Comparison of ENCODE assay signal across 31 cellular contexts in the genomic region with DNA sequence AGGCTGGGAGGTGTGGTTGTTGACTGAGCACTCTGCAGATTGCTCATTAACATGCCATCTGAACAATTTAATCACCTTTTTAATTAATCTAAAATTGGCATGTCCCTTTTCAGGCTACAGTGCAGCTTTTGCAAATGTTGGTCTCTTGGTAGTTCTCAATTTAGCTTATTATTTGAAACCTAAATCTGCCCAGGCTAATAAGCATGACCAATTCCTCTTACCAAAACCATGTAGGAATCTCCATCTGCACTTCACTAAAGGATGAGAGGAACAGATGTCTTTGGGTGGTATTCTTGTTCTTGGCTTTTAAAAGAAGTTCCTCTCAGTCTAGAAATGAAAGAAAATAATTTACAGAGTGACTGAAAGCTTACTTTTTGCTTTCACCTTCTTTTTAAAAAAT.
DNase-seq lines count a peak whose midpoint lies in the region; TF ChIP-seq lines count a peak whose summit lies in the region.
"Had no signal": no experiment of that assay in that cellular context is flagged by ENCODE, and none has a peak within 500 bp of the region (broad histone marks: within the 10 kb centered on the region; RNA-seq: fewer than 3 reads in every experiment).

No MANE protein-coding gene starts in this region.

- H3K36me3 ChIP-seq in Karpas-422 (ENCODE audit: insufficient read depth, low read length) (no peaks in the 10 kb centered on the region), SJCRH30 (no peaks in the 10 kb centered on the region), OCI-LY7 (ENCODE audit: insufficient read depth, low read length) (no peaks in the 10 kb centered on the region)
- H3K36me3 ChIP-seq: BE2C; BLaER1; BLaER1 treated with 17β-estradiol and CSF1 and Interleukin-3, amounts not matched to agents 10 nM and 100 nM had no signal

- H4K20me1 ChIP-seq in Karpas-422 (ENCODE audit: insufficient read depth, low read depth, low read length) (no peaks in the 10 kb centered on the region), OCI-LY7 (ENCODE audit: insufficient read depth, low read length) (no peaks in the 10 kb centered on the region)
- H4K20me1 ChIP-seq: BLaER1; BLaER1 treated with 17β-estradiol and CSF1 and Interleukin-3, amounts not matched to agents 10 nM and 100 nM had no signal

- H3K27ac ChIP-seq in Karpas-422 (ENCODE audit: low read length) (peak overlapping the region; percentile 40; the same call in 1 of the 2 replicates), SJCRH30 (peak overlapping the region; percentile 73), VCaP (peak overlapping the region; percentile 38), OCI-LY7 (ENCODE audit: low read depth, low read length, poor library complexity, severe bottlenecking) (no peak overlapping the region)
- H3K27ac ChIP-seq: 22Rv1; A549; BLaER1; BLaER1 treated with 17β-estradiol and CSF1 and Interleukin-3, amounts not matched to agents 10 nM and 100 nM; C4-2B had no signal

- no peaks in the 10 kb centered on the region for H3K27me3 ChIP-seq in Karpas-422 (ENCODE audit: low read length)
- no peaks in the 10 kb centered on the region for H3K27me3 ChIP-seq in SJCRH30
- H3K27me3 ChIP-seq: BE2C; BLaER1; BLaER1 treated with 17β-estradiol and CSF1 and Interleukin-3, amounts not matched to agents 10 nM and 100 nM had no signal

- peak overlapping the region; percentile 65 for H3K4me2 ChIP-seq in Karpas-422 (ENCODE audit: low read depth, low read length, poor library complexity, severe bottlenecking)
- no peak overlapping the region for H3K4me2 ChIP-seq in OCI-LY7 (ENCODE audit: low read length)
- H3K4me2 ChIP-seq: A549; BLaER1; BLaER1 treated with 17β-estradiol and CSF1 and Interleukin-3, amounts not matched to agents 10 nM and 100 nM had no signal

- no TSS peak for BruUV-seq in OCI-LY7 (replicated peaks; lab: Mats Ljungman, UMichigan)

- intact Hi-C loops in OCI-LY7 (cut with micrococcal nuclease; ENCODE audit: unreplicated experiment): no loop called here

- H2AFZ ChIP-seq in Karpas-422 (ENCODE audit: low read length): no peak overlapping the region
- no peak overlapping the region for H2AFZ ChIP-seq in OCI-LY7 (ENCODE audit: low read length)

- no peaks in the 10 kb centered on the region for H3K9me2 ChIP-seq in Karpas-422 (replicated peaks; ENCODE audit: insufficient read depth, low read length)
- H3K9me2 ChIP-seq in OCI-LY7 (ENCODE audit: insufficient read depth, low read length): no peaks in the 10 kb centered on the region

- H3K79me2 ChIP-seq in Karpas-422 (ENCODE audit: low read length) (no peaks in the 10 kb centered on the region), OCI-LY7 (ENCODE audit: insufficient read depth, low read depth, low read length) (no peaks in the 10 kb centered on the region)

- H3K9me3 ChIP-seq in Karpas-422 (ENCODE audit: low read length) (no peaks in the 10 kb centered on the region), SJCRH30 (replicated peaks) (no peaks in the 10 kb centered on the region; the same call in 1 of the 2 replicates), OCI-LY7 (ENCODE audit: low read length) (no peaks in the 10 kb centered on the region)
- H3K9me3 ChIP-seq: A549, BE2C, Caco-2 had no signal

- H3K4me3 ChIP-seq in Karpas-422 (ENCODE audit: low read length) (no peak overlapping the region), SJCRH30 (no peak overlapping the region), OCI-LY7 (ENCODE audit: low read depth, low read length, poor library complexity, severe bottlenecking) (no peak overlapping the region)
- H3K4me3 ChIP-seq: A549; BLaER1; BLaER1 treated with 17β-estradiol and CSF1 and Interleukin-3, amounts not matched to agents 10 nM and 100 nM had no signal

- peak; percentile 79 for DNase-seq in Karpas-422
- peak in 1 of 2 experiments; percentile 54 for DNase-seq in SJCRH30
- DNase-seq in OCI-LY7 (ENCODE audit: low spot score): no peak
- DNase-seq in SIG-M5 treated with dmso at 0.1 percent for 504 hours (lab: John Stamatoyannopoulos, UW; ENCODE audit: unreplicated experiment): no peak
- DNase-seq in stimulated activated CD4-positive, alpha-beta T cell treated with anti-CD3 and anti-CD28 coated beads, Interleukin-2, amount 100 ng/mL, for 24 hours: no peak
- DNase-seq: 8988T; ACHN; AML-193; BE2C; C1 segment of cervical spinal cord; Caco-2; Calu3; CD4-positive, alpha-beta memory T cell; CD4-positive, alpha-beta T cell; CD4-positive, CD25-positive, alpha-beta regulatory T cell; CD8-positive, alpha-beta memory T cell; CD8-positive, alpha-beta T cell; COR-L47; DMS 273 treated with DMSO at 0.1 percent for 48 hours; DMS153; DMS53; DMS79; DMS79 treated with DMSO at 0.1 percent for 48 hours; DND-41; EL had no signal

- TF ChIP-seq CTCF in VCaP (conservative IDR thresholded peaks at IDR 0.05): no peak
- TF ChIP-seq CTCF in OCI-LY7 (conservative IDR thresholded peaks at IDR 0.05; ENCODE audit: low read length): no peak

- POLR2A ChIA-PET in OCI-LY7 (lab: Charles Lee): interaction anchor here (0.6 to 1.3 kb wide), 2 partner anchors 10 to 1312 kb away, joined by 4 to 5 read pairs; no protein-coding TSS in a partner anchor

- H3K9ac ChIP-seq in Karpas-422 (ENCODE audit: low read length): no peak overlapping the region
- H3K9ac ChIP-seq: BLaER1; BLaER1 treated with 17β-estradiol and CSF1 and Interleukin-3, amounts not matched to agents 10 nM and 100 nM had no signal

- CTCF ChIA-PET in OCI-LY7 (lab: Charles Lee; ENCODE audit: unreplicated experiment): no interaction called here

- H3K4me1 ChIP-seq in Karpas-422 (ENCODE audit: low read length) (peaks cover 57% of the 10 kb centered on the region), SJCRH30 (peaks cover 21% of the 10 kb centered on the region), OCI-LY7 (ENCODE audit: insufficient read depth, low read length, poor library complexity, severe bottlenecking) (no peaks in the 10 kb centered on the region)
- H3K4me1 ChIP-seq: A549; BE2C; BLaER1; BLaER1 treated with 17β-estradiol and CSF1 and Interleukin-3, amounts not matched to agents 10 nM and 100 nM; Caco-2 had no signal
